10 cellular contexts compared by ENCODE assay signal in genomic region chr2:197606180-197606579, GRCh38.
DNase-seq lines count a peak whose midpoint lies in the region; ATAC-seq lines count a peak whose summit lies in the region.
"Had no signal": no experiment of that assay in that cellular context is flagged by ENCODE, and none has a peak within 500 bp of the region (broad histone marks: within the 10 kb centered on the region; RNA-seq: fewer than 3 reads in every experiment).

No MANE protein-coding gene starts in this region.

- no peaks in the 10 kb centered on the region for H3K36me3 Mint-ChIP-seq in activated T-cell treated with anti-CD3 and anti-CD28 coated beads, Interleukin-2, amount 50 U/mL, for 4 hours (ENCODE audit: insufficient read depth)

- H3K4me3 Mint-ChIP-seq in activated T-cell treated with anti-CD3 and anti-CD28 coated beads, Interleukin-2, amount 50 U/mL, for 4 hours = no peak overlapping the region
- H3K4me3 Mint-ChIP-seq: central memory CD8-positive, alpha-beta T cell had no signal

- peaks cover 5% of the 10 kb centered on the region for H3K4me1 Mint-ChIP-seq in activated T-cell treated with anti-CD3 and anti-CD28 coated beads, Interleukin-2, amount 50 U/mL, for 4 hours (ENCODE audit: low read depth)
- H3K4me1 Mint-ChIP-seq: central memory CD8-positive, alpha-beta T cell had no signal

- H3K9me3 Mint-ChIP-seq in activated T-cell treated with anti-CD3 and anti-CD28 coated beads, Interleukin-2, amount 50 U/mL, for 4 hours = no peaks in the 10 kb centered on the region
- H3K9me3 Mint-ChIP-seq: central memory CD8-positive, alpha-beta T cell had no signal

- H3K27me3 Mint-ChIP-seq in activated T-cell treated with anti-CD3 and anti-CD28 coated beads, Interleukin-2, amount 50 U/mL, for 4 hours (ENCODE audit: low read depth) = peaks cover under 1% of the 10 kb centered on the region

- DNase-seq in activated T-cell treated with anti-CD3 and anti-CD28 coated beads, Interleukin-2, amount 50 U/mL, for 4 hours = no peak
- DNase-seq in activated T-cell treated with anti-CD3 and anti-CD28 coated beads for 4 hours = no peak
- DNase-seq in stimulated activated naive CD8-positive, alpha-beta T cell treated with anti-CD3 and anti-CD28 coated beads, Interleukin-15, Interleukin-2, amounts not matched to agents 100 U/mL and 50 U/mL, for 24 hours = no peak
- DNase-seq in SIG-M5 treated with dmso at 0.1 percent for 504 hours (lab: John Stamatoyannopoulos, UW; ENCODE audit: unreplicated experiment) = no peak
- no peak for DNase-seq in NCI-H82 treated with DMSO at 0.1 percent for 48 hours (lab: John Stamatoyannopoulos, UW; ENCODE audit: unreplicated experiment)
- no peak for DNase-seq in stimulated activated naive CD4-positive, alpha-beta T cell treated with Interleukin-2 at 50 U/mL for 16 hours (lab: John Stamatoyannopoulos, UW)
- DNase-seq: NCI-H2081 had no signal

- ATAC-seq in activated T-cell treated with anti-CD3 and anti-CD28 coated beads, Interleukin-2, amount 50 U/mL, for 4 hours = peak; percentile 77
- peak; percentile 94 for ATAC-seq in GM21717 (IDR thresholded peaks at IDR 0.05; ENCODE audit: unreplicated experiment)
- ATAC-seq in HG03103 (IDR thresholded peaks at IDR 0.05; ENCODE audit: low read depth, unreplicated experiment) = peak; percentile 83
- peak; percentile 40 for ATAC-seq in stimulated activated naive CD8-positive, alpha-beta T cell treated with anti-CD3 and anti-CD28 coated beads, Interleukin-15, Interleukin-2, amounts not matched to agents 100 U/mL and 50 U/mL, for 24 hours

Comparison
In these comparisons a context has a peak if more than half of its experiments do, and no peak if none do; other contexts are left out.
1. ATAC-seq: peak in every context shown above with its lines; median percentile 94 in GM21717; 83 in HG03103; 77 in activated T-cell treated with anti-CD3 and anti-CD28 coated beads, Interleukin-2, amount 50 U/mL, for 4 hours; 40 in stimulated activated naive CD8-positive, alpha-beta T cell treated with anti-CD3 and anti-CD28 coated beads, Interleukin-15, Interleukin-2, amounts not matched to agents 100 U/mL and 50 U/mL, for 24 hours.